In genomic region chr12:131732996-131733615, GRCh38 we compare ENCODE assay signal across 24 cellular contexts.
"Had no signal": no experiment of that assay in that cellular context is flagged by ENCODE, and none has a peak within 500 bp of the region (broad histone marks: within the 10 kb centered on the region; RNA-seq: fewer than 3 reads in every experiment).

No MANE protein-coding gene starts in this region.

- H3K27ac Mint-ChIP-seq: activated CD4-positive, alpha-beta memory T cell treated with anti-CD3 and anti-CD28 coated beads, Interleukin-2, amount 10 ng/mL, durations not matched to agents 7 days and 5 days; activated CD4-positive, alpha-beta T cell treated with anti-CD3 and anti-CD28 coated beads, Interleukin-2, amount 10 ng/mL, durations not matched to agents 24 days and 14 days; activated naive CD4-positive, alpha-beta T cell treated with anti-CD3 and anti-CD28 coated beads, Interleukin-2, amount 50 U/mL, for 24 hours; naive thymus-derived CD4-positive, alpha-beta T cell had no signal

- H3K4me1 Mint-ChIP-seq: activated CD4-positive, alpha-beta memory T cell treated with anti-CD3 and anti-CD28 coated beads, Interleukin-2, amount 10 ng/mL, durations not matched to agents 7 days and 5 days; activated CD4-positive, alpha-beta T cell treated with anti-CD3 and anti-CD28 coated beads, Interleukin-2, amount 10 ng/mL, durations not matched to agents 24 days and 14 days; activated naive CD4-positive, alpha-beta T cell treated with anti-CD3 and anti-CD28 coated beads, Interleukin-2, amount 50 U/mL, for 24 hours; memory B cell; naive thymus-derived CD4-positive, alpha-beta T cell had no signal

- H3K4me3 Mint-ChIP-seq: activated CD4-positive, alpha-beta memory T cell treated with anti-CD3 and anti-CD28 coated beads, Interleukin-2, amount 10 ng/mL, durations not matched to agents 7 days and 5 days; activated CD4-positive, alpha-beta T cell treated with anti-CD3 and anti-CD28 coated beads, Interleukin-2, amount 10 ng/mL, durations not matched to agents 24 days and 14 days; activated naive CD4-positive, alpha-beta T cell treated with anti-CD3 and anti-CD28 coated beads, Interleukin-2, amount 50 U/mL, for 24 hours; central memory CD8-positive, alpha-beta T cell; memory B cell; naive thymus-derived CD4-positive, alpha-beta T cell; neural crest cell had no signal

- ATAC-seq: gastrocnemius medialis, left colon, right cardiac atrium had no signal

- H3K4me1 ChIP-seq: transverse colon had no signal

- H3K9me3 Mint-ChIP-seq: activated CD4-positive, alpha-beta memory T cell treated with anti-CD3 and anti-CD28 coated beads, Interleukin-2, amount 10 ng/mL, durations not matched to agents 7 days and 5 days; activated CD4-positive, alpha-beta T cell treated with anti-CD3 and anti-CD28 coated beads, Interleukin-2, amount 10 ng/mL, durations not matched to agents 24 days and 14 days; activated naive CD4-positive, alpha-beta T cell treated with anti-CD3 and anti-CD28 coated beads, Interleukin-2, amount 50 U/mL, for 24 hours; central memory CD8-positive, alpha-beta T cell; memory B cell; naive thymus-derived CD4-positive, alpha-beta T cell; neural crest cell had no signal

- H3K79me2 ChIP-seq: hepatocyte had no signal

- H3K4me3 ChIP-seq: gastrocnemius medialis, hepatocyte, transverse colon had no signal

- H3K27ac ChIP-seq: gastrocnemius medialis, hepatocyte, transverse colon, WERI-Rb-1 had no signal

- H2AFZ ChIP-seq: hepatocyte had no signal

- H3K27me3 ChIP-seq: gastrocnemius medialis, hepatocyte, transverse colon had no signal

- H3K9me3 ChIP-seq: gastrocnemius medialis, transverse colon had no signal

- DNase-seq: activated CD4-positive, alpha-beta memory T cell treated with anti-CD3 and anti-CD28 coated beads, Interleukin-2, amount 10 ng/mL, durations not matched to agents 7 days and 5 days; activated CD4-positive, alpha-beta T cell treated with anti-CD3 and anti-CD28 coated beads, Interleukin-2, amount 10 ng/mL, durations not matched to agents 24 days and 14 days; activated CD4-positive, CD25-positive, alpha-beta regulatory T cell treated with anti-CD3 and anti-CD28 coated beads, Interleukin-2, amount 50 U/mL, for 72 hours; anterior cingulate cortex; effector CD8-positive, alpha-beta T cell; erythroblast; gastrocnemius medialis; kidney; left colon; midbrain; naive thymus-derived CD4-positive, alpha-beta T cell; occipital lobe; right cardiac atrium; stimulated activated CD4-positive, alpha-beta T cell treated with anti-CD3 and anti-CD28 coated beads, Interleukin-15, amount 100 ng/mL, for 24 hours; stimulated activated CD4-positive, alpha-beta T cell treated with anti-CD3 and anti-CD28 coated beads, Interleukin-2, amount 100 ng/mL, for 24 hours; stimulated activated naive CD4-positive, alpha-beta T cell; T-helper 1 cell; transverse colon; WERI-Rb-1 had no signal

- H3K27me3 Mint-ChIP-seq: activated CD4-positive, alpha-beta memory T cell treated with anti-CD3 and anti-CD28 coated beads, Interleukin-2, amount 10 ng/mL, durations not matched to agents 7 days and 5 days; activated CD4-positive, alpha-beta T cell treated with anti-CD3 and anti-CD28 coated beads, Interleukin-2, amount 10 ng/mL, durations not matched to agents 24 days and 14 days; activated naive CD4-positive, alpha-beta T cell treated with anti-CD3 and anti-CD28 coated beads, Interleukin-2, amount 50 U/mL, for 24 hours; central memory CD8-positive, alpha-beta T cell; memory B cell; naive thymus-derived CD4-positive, alpha-beta T cell had no signal

- H3K4me2 ChIP-seq: hepatocyte had no signal
